Comparison of ENCODE assay signal across 10 cellular contexts in the genomic region with DNA sequence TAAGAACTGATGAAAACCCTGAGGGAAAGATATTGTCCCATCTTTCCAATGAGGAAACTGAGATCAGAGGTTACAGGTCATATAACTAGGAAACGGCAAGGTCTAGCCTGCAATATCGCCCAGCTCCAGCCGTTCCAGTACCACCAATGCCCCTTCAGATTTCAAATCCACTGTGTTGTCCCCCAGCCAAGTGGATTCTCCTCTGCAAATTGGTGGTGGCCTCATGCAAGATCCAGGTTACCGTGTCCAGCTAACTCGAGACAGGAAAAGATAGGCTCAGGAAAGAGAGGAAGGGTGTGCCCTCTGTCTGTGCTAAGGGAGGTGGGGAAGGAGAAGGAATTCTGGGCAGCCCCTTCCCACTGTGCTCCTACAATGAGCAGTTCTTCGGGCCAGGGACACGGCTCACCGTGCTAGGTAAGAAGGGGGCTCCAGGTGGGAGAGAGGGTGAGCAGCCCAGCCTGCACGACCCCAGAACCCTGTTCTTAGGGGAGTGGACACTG. TPM values are rescaled to one million over a fixed set of nuclear protein-coding genes. Genes with fewer than 3 reads are reported as not detected.
DNase-seq lines count a peak whose midpoint lies in the region; ATAC-seq, FAIRE-seq and TF ChIP-seq lines count a peak whose summit lies in the region.
"Had no signal": no experiment of that assay in that cellular context is flagged by ENCODE, and none has a peak within 500 bp of the region (broad histone marks: within the 10 kb centered on the region; RNA-seq: fewer than 3 reads in every experiment).

No MANE protein-coding gene starts in this region.

- no peaks in the 10 kb centered on the region for H3K36me3 ChIP-seq in astrocyte (ENCODE audit: insufficient read depth, low read length)

- H3K4me1 Mint-ChIP-seq in stimulated activated naive CD8-positive, alpha-beta T cell treated with anti-CD3 and anti-CD28 coated beads, Interleukin-15, Interleukin-2, amounts not matched to agents 100 ng/mL and 50 ng/mL, for 24 hours (ENCODE audit: low read depth), result peaks cover 69% of the 10 kb centered on the region
- H3K4me1 Mint-ChIP-seq in astrocyte (ENCODE audit: low read depth, unreplicated experiment), result peaks cover 60% of the 10 kb centered on the region
- peaks cover 70% of the 10 kb centered on the region for H3K4me1 Mint-ChIP-seq in memory B cell

- H3K36me3 Mint-ChIP-seq in stimulated activated naive CD8-positive, alpha-beta T cell treated with anti-CD3 and anti-CD28 coated beads, Interleukin-15, Interleukin-2, amounts not matched to agents 100 ng/mL and 50 ng/mL, for 24 hours (ENCODE audit: low read depth), result peaks cover 71% of the 10 kb centered on the region
- no peaks in the 10 kb centered on the region for H3K36me3 Mint-ChIP-seq in astrocyte (ENCODE audit: low read depth, unreplicated experiment)
- H3K36me3 Mint-ChIP-seq in memory B cell, result peaks cover 24% of the 10 kb centered on the region

- H3K27me3 ChIP-seq in astrocyte (ENCODE audit: insufficient read depth, low read length), result peaks cover 3% of the 10 kb centered on the region

- ATAC-seq in stimulated activated naive CD8-positive, alpha-beta T cell treated with anti-CD3 and anti-CD28 coated beads, Interleukin-15, Interleukin-2, amounts not matched to agents 100 U/mL and 50 U/mL, for 24 hours, result no peak
- no peak for ATAC-seq in memory B cell (ENCODE audit: low read depth)
- no peak for ATAC-seq in GM19023 (IDR thresholded peaks at IDR 0.05; ENCODE audit: unreplicated experiment)
- no peak for ATAC-seq in GM18907 (IDR thresholded peaks at IDR 0.05; ENCODE audit: unreplicated experiment)

- peak overlapping the region; percentile 74 for H3K4me3 ChIP-seq in astrocyte (ENCODE audit: insufficient read depth, low read depth, low read length)

- no peak for FAIRE-seq in astrocyte (lab: Jason Lieb, UNC)
- FAIRE-seq: RCC 7860 had no signal

- H3K27ac Mint-ChIP-seq in stimulated activated naive CD8-positive, alpha-beta T cell treated with anti-CD3 and anti-CD28 coated beads, Interleukin-15, Interleukin-2, amounts not matched to agents 100 ng/mL and 50 ng/mL, for 24 hours, result peak overlapping the region; percentile 100
- H3K27ac Mint-ChIP-seq in astrocyte (ENCODE audit: unreplicated experiment) (peak overlapping the region; percentile 43), memory B cell (peak overlapping the region; percentile 98)

- H3K9me3 ChIP-seq in astrocyte (ENCODE audit: insufficient read depth, low read depth, low read length), result no peaks in the 10 kb centered on the region

- H3K9me3 Mint-ChIP-seq in stimulated activated naive CD8-positive, alpha-beta T cell treated with anti-CD3 and anti-CD28 coated beads, Interleukin-15, Interleukin-2, amounts not matched to agents 100 ng/mL and 50 ng/mL, for 24 hours, result no peaks in the 10 kb centered on the region
- H3K9me3 Mint-ChIP-seq in astrocyte (ENCODE audit: unreplicated experiment) (no peaks in the 10 kb centered on the region), memory B cell (no peaks in the 10 kb centered on the region)

- DNase-seq in stimulated activated naive CD8-positive, alpha-beta T cell treated with anti-CD3 and anti-CD28 coated beads, Interleukin-15, Interleukin-2, amounts not matched to agents 100 U/mL and 50 U/mL, for 24 hours, result no peak
- DNase-seq in astrocyte (ENCODE audit: low read depth) (no peak), memory B cell (ENCODE audit: low spot score in 2 of 2) (no peak), amygdala (lab: John Stamatoyannopoulos, UW) (no peak), NCI-H446 treated with DMSO at 0.1 percent for 48 hours (lab: John Stamatoyannopoulos, UW) (no peak)
- DNase-seq: mesenchymal stem cell had no signal

- TF ChIP-seq CTCF in astrocyte (IDR thresholded peaks at IDR 0.05; ENCODE audit: insufficient read depth, low read depth, low read length), result no peak

- no peaks in the 10 kb centered on the region for H3K27me3 Mint-ChIP-seq in stimulated activated naive CD8-positive, alpha-beta T cell treated with anti-CD3 and anti-CD28 coated beads, Interleukin-15, Interleukin-2, amounts not matched to agents 100 ng/mL and 50 ng/mL, for 24 hours
- H3K27me3 Mint-ChIP-seq in astrocyte (ENCODE audit: low read depth, unreplicated experiment) (peaks cover 20% of the 10 kb centered on the region), memory B cell (no peaks in the 10 kb centered on the region)

- H3K4me2 ChIP-seq in astrocyte (ENCODE audit: low read length), result peak overlapping the region; percentile 96

- H3K27ac ChIP-seq in astrocyte (ENCODE audit: low read depth, low read length), result peak overlapping the region; percentile 82

- H3K4me1 ChIP-seq in astrocyte (ENCODE audit: insufficient read depth, low read length), result peaks cover 32% of the 10 kb centered on the region

- H3K4me3 Mint-ChIP-seq in stimulated activated naive CD8-positive, alpha-beta T cell treated with anti-CD3 and anti-CD28 coated beads, Interleukin-15, Interleukin-2, amounts not matched to agents 100 ng/mL and 50 ng/mL, for 24 hours, result peak overlapping the region; percentile 98
- H3K4me3 Mint-ChIP-seq in astrocyte (ENCODE audit: unreplicated experiment) (peak overlapping the region; percentile 92), memory B cell (peak overlapping the region; percentile 98)

- H2AFZ ChIP-seq in astrocyte (ENCODE audit: low read depth, low read length), result peak overlapping the region; percentile 55

- no peaks in the 10 kb centered on the region for H4K20me1 ChIP-seq in astrocyte (ENCODE audit: insufficient read depth, low read length)

- H3K9ac ChIP-seq in astrocyte (ENCODE audit: low read length), result peak overlapping the region; percentile 89

- H3K79me2 ChIP-seq in astrocyte (ENCODE audit: insufficient read depth, low read length), result peaks cover 55% of the 10 kb centered on the region

RNA-seq across cellular contexts. Expression of a gene that starts 25.3 kb away (rescaled TPM):
- not detected in 2 replicates for total RNA-seq in astrocyte

RNA-seq across cellular contexts. Expression of a gene that starts 46.8 kb away (rescaled TPM):
- total RNA-seq in astrocyte, result not detected in 2 replicates

RNA-seq across cellular contexts. Expression of a gene that starts 58.8 kb away (rescaled TPM):
- total RNA-seq in astrocyte, result 15.7 and 16.2 TPM in 2 replicates

Comparison
In these comparisons a context has a peak if more than half of its experiments do, and no peak if none do; other contexts are left out.
1. H3K27ac Mint-ChIP-seq: peak in every context shown above with its lines; median percentile 100 in stimulated activated naive CD8-positive, alpha-beta T cell treated with anti-CD3 and anti-CD28 coated beads, Interleukin-15, Interleukin-2, amounts not matched to agents 100 ng/mL and 50 ng/mL, for 24 hours; 98 in memory B cell; 43 in astrocyte.